Comparison of ENCODE assay signal across 1 cellular context in the genomic region with DNA sequence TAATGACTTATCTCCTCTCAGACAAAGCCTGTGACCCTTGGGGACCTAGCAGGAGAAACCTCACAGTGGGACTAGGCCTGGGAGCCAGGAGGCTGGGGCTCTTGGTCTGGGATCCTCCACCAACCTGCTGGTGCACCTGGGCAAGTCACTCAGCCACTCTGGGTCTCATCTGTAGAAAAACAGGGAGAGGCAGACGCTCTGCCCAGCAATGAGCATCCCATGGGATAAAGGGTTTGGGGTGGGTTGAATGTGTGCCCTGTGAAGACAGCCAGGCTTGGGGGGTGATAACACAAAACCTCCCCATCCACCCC.
TF ChIP-seq lines count a peak whose summit lies in the region.

No MANE protein-coding gene starts in this region.

TF ChIP-seq in WTC11, 78 proteins besides CTCF, POLR2A, EP300 and RAD21 (continued from another document):
- TF ChIP-seq, protein P1, sequence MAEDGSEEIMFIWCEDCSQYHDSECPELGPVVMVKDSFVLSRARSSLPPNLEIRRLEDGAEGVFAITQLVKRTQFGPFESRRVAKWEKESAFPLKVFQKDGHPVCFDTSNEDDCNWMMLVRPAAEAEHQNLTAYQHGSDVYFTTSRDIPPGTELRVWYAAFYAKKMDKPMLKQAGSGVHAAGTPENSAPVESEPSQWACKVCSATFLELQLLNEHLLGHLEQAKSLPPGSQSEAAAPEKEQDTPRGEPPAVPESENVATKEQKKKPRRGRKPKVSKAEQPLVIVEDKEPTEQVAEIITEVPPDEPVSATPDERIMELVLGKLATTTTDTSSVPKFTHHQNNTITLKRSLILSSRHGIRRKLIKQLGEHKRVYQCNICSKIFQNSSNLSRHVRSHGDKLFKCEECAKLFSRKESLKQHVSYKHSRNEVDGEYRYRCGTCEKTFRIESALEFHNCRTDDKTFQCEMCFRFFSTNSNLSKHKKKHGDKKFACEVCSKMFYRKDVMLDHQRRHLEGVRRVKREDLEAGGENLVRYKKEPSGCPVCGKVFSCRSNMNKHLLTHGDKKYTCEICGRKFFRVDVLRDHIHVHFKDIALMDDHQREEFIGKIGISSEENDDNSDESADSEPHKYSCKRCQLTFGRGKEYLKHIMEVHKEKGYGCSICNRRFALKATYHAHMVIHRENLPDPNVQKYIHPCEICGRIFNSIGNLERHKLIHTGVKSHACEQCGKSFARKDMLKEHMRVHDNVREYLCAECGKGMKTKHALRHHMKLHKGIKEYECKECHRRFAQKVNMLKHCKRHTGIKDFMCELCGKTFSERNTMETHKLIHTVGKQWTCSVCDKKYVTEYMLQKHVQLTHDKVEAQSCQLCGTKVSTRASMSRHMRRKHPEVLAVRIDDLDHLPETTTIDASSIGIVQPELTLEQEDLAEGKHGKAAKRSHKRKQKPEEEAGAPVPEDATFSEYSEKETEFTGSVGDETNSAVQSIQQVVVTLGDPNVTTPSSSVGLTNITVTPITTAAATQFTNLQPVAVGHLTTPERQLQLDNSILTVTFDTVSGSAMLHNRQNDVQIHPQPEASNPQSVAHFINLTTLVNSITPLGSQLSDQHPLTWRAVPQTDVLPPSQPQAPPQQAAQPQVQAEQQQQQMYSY (CRISPR knock-in tag; IDR thresholded peaks at IDR 0.05): no peak
- TF ChIP-seq SMAD4 (CRISPR knock-in tag; IDR thresholded peaks at IDR 0.05): no peak
- TF ChIP-seq, protein P2, sequence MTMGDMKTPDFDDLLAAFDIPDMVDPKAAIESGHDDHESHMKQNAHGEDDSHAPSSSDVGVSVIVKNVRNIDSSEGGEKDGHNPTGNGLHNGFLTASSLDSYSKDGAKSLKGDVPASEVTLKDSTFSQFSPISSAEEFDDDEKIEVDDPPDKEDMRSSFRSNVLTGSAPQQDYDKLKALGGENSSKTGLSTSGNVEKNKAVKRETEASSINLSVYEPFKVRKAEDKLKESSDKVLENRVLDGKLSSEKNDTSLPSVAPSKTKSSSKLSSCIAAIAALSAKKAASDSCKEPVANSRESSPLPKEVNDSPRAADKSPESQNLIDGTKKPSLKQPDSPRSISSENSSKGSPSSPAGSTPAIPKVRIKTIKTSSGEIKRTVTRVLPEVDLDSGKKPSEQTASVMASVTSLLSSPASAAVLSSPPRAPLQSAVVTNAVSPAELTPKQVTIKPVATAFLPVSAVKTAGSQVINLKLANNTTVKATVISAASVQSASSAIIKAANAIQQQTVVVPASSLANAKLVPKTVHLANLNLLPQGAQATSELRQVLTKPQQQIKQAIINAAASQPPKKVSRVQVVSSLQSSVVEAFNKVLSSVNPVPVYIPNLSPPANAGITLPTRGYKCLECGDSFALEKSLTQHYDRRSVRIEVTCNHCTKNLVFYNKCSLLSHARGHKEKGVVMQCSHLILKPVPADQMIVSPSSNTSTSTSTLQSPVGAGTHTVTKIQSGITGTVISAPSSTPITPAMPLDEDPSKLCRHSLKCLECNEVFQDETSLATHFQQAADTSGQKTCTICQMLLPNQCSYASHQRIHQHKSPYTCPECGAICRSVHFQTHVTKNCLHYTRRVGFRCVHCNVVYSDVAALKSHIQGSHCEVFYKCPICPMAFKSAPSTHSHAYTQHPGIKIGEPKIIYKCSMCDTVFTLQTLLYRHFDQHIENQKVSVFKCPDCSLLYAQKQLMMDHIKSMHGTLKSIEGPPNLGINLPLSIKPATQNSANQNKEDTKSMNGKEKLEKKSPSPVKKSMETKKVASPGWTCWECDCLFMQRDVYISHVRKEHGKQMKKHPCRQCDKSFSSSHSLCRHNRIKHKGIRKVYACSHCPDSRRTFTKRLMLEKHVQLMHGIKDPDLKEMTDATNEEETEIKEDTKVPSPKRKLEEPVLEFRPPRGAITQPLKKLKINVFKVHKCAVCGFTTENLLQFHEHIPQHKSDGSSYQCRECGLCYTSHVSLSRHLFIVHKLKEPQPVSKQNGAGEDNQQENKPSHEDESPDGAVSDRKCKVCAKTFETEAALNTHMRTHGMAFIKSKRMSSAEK (CRISPR knock-in tag; IDR thresholded peaks at IDR 0.05; ENCODE audit: borderline replicate concordance): no peak
- TF ChIP-seq, protein P3, sequence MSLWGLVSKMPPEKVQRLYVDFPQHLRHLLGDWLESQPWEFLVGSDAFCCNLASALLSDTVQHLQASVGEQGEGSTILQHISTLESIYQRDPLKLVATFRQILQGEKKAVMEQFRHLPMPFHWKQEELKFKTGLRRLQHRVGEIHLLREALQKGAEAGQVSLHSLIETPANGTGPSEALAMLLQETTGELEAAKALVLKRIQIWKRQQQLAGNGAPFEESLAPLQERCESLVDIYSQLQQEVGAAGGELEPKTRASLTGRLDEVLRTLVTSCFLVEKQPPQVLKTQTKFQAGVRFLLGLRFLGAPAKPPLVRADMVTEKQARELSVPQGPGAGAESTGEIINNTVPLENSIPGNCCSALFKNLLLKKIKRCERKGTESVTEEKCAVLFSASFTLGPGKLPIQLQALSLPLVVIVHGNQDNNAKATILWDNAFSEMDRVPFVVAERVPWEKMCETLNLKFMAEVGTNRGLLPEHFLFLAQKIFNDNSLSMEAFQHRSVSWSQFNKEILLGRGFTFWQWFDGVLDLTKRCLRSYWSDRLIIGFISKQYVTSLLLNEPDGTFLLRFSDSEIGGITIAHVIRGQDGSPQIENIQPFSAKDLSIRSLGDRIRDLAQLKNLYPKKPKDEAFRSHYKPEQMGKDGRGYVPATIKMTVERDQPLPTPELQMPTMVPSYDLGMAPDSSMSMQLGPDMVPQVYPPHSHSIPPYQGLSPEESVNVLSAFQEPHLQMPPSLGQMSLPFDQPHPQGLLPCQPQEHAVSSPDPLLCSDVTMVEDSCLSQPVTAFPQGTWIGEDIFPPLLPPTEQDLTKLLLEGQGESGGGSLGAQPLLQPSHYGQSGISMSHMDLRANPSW (CRISPR knock-in tag; conservative IDR thresholded peaks at IDR 0.05; ENCODE audit: low read depth): no peak
- TF ChIP-seq, protein P4, sequence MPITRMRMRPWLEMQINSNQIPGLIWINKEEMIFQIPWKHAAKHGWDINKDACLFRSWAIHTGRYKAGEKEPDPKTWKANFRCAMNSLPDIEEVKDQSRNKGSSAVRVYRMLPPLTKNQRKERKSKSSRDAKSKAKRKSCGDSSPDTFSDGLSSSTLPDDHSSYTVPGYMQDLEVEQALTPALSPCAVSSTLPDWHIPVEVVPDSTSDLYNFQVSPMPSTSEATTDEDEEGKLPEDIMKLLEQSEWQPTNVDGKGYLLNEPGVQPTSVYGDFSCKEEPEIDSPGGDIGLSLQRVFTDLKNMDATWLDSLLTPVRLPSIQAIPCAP (CRISPR knock-in tag; IDR thresholded peaks at IDR 0.05): no peak
